14 cellular contexts compared by ENCODE assay signal in the genomic region with DNA sequence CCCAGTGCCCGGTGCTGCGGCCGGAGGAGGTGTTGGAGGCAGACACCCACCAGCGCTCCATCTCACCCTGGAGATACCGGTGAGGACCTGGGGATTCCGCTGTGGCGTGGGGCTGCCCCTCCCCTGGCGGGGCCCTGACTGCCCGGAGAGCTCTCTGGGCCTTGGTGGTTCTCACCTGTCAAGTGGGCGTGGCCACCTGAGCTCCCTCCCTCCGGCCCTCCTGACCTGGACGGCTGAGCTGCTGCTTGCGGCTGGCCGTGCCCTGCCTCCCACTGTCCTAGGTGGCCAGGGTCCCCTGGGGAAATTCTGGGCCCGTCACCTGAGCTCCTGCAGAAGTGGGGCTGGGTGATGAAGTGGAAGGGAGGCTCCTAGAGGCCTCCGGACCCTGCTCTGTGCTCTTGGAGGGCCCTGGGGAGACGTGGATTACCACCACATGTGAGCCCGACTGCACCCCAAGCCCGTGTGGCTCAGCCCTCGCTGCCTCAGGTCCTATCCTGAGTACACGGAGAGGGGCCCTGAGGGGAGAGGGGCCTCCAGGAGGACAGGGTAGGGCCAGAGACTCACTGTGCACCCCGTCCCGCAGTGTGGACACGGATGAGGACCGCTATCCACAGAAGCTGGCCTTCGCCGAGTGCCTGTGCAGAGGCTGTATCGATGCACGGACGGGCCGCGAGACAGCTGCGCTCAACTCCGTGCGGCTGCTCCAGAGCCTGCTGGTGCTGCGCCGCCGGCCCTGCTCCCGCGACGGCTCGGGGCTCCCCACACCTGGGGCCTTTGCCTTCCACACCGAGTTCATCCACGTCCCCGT. TPM values are rescaled to one million over a fixed set of nuclear protein-coding genes. Genes with fewer than 3 reads are reported as not detected.
DNase-seq lines count a peak whose midpoint lies in the region; ATAC-seq and TF ChIP-seq lines count a peak whose summit lies in the region.
"Had no signal": no experiment of that assay in that cellular context is flagged by ENCODE, and none has a peak within 500 bp of the region (broad histone marks: within the 10 kb centered on the region; RNA-seq: fewer than 3 reads in every experiment).

No MANE protein-coding gene starts in this region.

- H3K4me3 ChIP-seq in upper lobe of right lung = no peak overlapping the region
- H3K4me3 ChIP-seq: prostate gland had no signal

- H3K4me1 ChIP-seq in upper lobe of right lung (peaks cover 10% of the 10 kb centered on the region), foreskin keratinocyte (no peaks in the 10 kb centered on the region)
- H3K4me1 ChIP-seq: prostate gland had no signal

- TF ChIP-seq CTCF in upper lobe of right lung (IDR thresholded peaks at IDR 0.05) (no peak), foreskin keratinocyte (conservative IDR thresholded peaks at IDR 0.05) (no peak)

- H3K27ac ChIP-seq in upper lobe of right lung (no peak overlapping the region), foreskin keratinocyte (no peak overlapping the region)
- H3K27ac ChIP-seq: prostate gland had no signal

- H3K27me3 Mint-ChIP-seq in stimulated activated naive CD8-positive, alpha-beta T cell treated with anti-CD3 and anti-CD28 coated beads, Interleukin-15, amount 100 ng/mL, for 72 hours = peaks cover 57% of the 10 kb centered on the region

- H3K9me3 Mint-ChIP-seq in stimulated activated naive CD8-positive, alpha-beta T cell treated with anti-CD3 and anti-CD28 coated beads, Interleukin-15, amount 100 ng/mL, for 72 hours = peaks cover 0 to 10% of the 10 kb centered on the region in 2 donors

- H3K4me3 Mint-ChIP-seq in stimulated activated naive CD8-positive, alpha-beta T cell treated with anti-CD3 and anti-CD28 coated beads, Interleukin-15, amount 100 ng/mL, for 72 hours = no peak overlapping the region

- no peaks in the 10 kb centered on the region for H3K9me3 ChIP-seq in upper lobe of right lung
- H3K9me3 ChIP-seq: prostate gland had no signal

- peak; percentile 1 for ATAC-seq in stimulated activated naive CD8-positive, alpha-beta T cell treated with anti-CD3 and anti-CD28 coated beads, Interleukin-15, amount 100 ng/mL, for 72 hours
- ATAC-seq in stimulated activated naive CD8-positive, alpha-beta T cell treated with anti-CD3 and anti-CD28 coated beads, Interleukin-15, Interleukin-2, amounts not matched to agents 100 U/mL and 50 U/mL, for 24 hours = no peak
- ATAC-seq in upper lobe of right lung (peak; percentile 21), foreskin keratinocyte (no peak)

- H3K36me3 ChIP-seq in upper lobe of right lung = no peaks in the 10 kb centered on the region
- H3K36me3 ChIP-seq: prostate gland had no signal

- intact Hi-C loops in upper lobe of right lung (cut with DNase I) = no loop called here

- DNase-seq in stimulated activated naive CD8-positive, alpha-beta T cell treated with anti-CD3 and anti-CD28 coated beads, Interleukin-15, amount 100 ng/mL, for 72 hours = no peak
- DNase-seq in stimulated activated naive CD8-positive, alpha-beta T cell treated with anti-CD3 and anti-CD28 coated beads, Interleukin-15, Interleukin-2, amounts not matched to agents 100 U/mL and 50 U/mL, for 24 hours = no peak
- DNase-seq in RPMI8226 = peak; percentile 74
- DNase-seq in islet precursor cell = peak; percentile 86
- peak; percentile 85 for DNase-seq in upper lobe of right lung
- DNase-seq in NOMO-1 treated with DMSO at 0.1 percent for 48 hours (lab: John Stamatoyannopoulos, UW; ENCODE audit: unreplicated experiment) = no peak
- DNase-seq in NCI-H1436 (lab: John Stamatoyannopoulos, UW) = no peak
- DNase-seq in foreskin keratinocyte = no peak
- DNase-seq: activated CD8-positive, alpha-beta memory T cell treated with anti-CD3 and anti-CD28 coated beads, Interleukin-2, amount 50 U/mL, for 48 hours; CD4-positive, CD25-positive, alpha-beta regulatory T cell; erythroblast had no signal

- H3K4me1 Mint-ChIP-seq in stimulated activated naive CD8-positive, alpha-beta T cell treated with anti-CD3 and anti-CD28 coated beads, Interleukin-15, amount 100 ng/mL, for 72 hours = peaks cover 83% of the 10 kb centered on the region

- H3K27me3 ChIP-seq in upper lobe of right lung (peaks cover 25% of the 10 kb centered on the region), foreskin keratinocyte (peaks cover 63% of the 10 kb centered on the region)

- H3K27ac Mint-ChIP-seq in stimulated activated naive CD8-positive, alpha-beta T cell treated with anti-CD3 and anti-CD28 coated beads, Interleukin-15, amount 100 ng/mL, for 72 hours = no peak overlapping the region
- H3K27ac Mint-ChIP-seq: CD4-positive, CD25-positive, alpha-beta regulatory T cell had no signal

RNA-seq across cellular contexts. Expression of a gene that starts 1.1 kb away (rescaled TPM):
- not detected for total RNA-seq in upper lobe of right lung
- not detected in 2 replicates for total RNA-seq in foreskin keratinocyte
- not detected in 2 replicates for polyA plus RNA-seq in foreskin keratinocyte
- total RNA-seq: NCI-H460; T-helper 1 cell treated with Interleukin-12 subunit alpha and Interleukin-12 subunit beta and Interleukin-4 antibody, amounts not matched to agents 30 ng/mL and 1 ng/mL, for 36 hours had no signal
- polyA plus RNA-seq: CD4-positive, CD25-positive, alpha-beta regulatory T cell had no signal

RNA-seq across cellular contexts. Expression of a gene that starts 11.4 kb away (rescaled TPM):
- 257 TPM for total RNA-seq in upper lobe of right lung
- 19.1 and 28.2 TPM in 2 replicates for total RNA-seq in foreskin keratinocyte
- polyA plus RNA-seq in foreskin keratinocyte = 26.0 and 37.7 TPM in 2 replicates

RNA-seq across cellular contexts. Expression of a gene that starts 23.5 kb away (rescaled TPM):
- total RNA-seq in upper lobe of right lung (104 TPM), foreskin keratinocyte (240 and 305 TPM in 2 replicates)
- polyA plus RNA-seq in foreskin keratinocyte = 317 and 391 TPM in 2 replicates

RNA-seq across cellular contexts. Expression of a gene that starts 46.9 kb away (rescaled TPM):
- total RNA-seq in upper lobe of right lung (7.0 TPM), foreskin keratinocyte (not detected in 2 replicates)
- polyA plus RNA-seq in foreskin keratinocyte = 0.06 and 0.09 TPM in 2 replicates
- total RNA-seq: NCI-H460 had no signal

Comparison
In these comparisons a context has a peak if more than half of its experiments do, and no peak if none do; other contexts are left out.
1. ATAC-seq: peak in stimulated activated naive CD8-positive, alpha-beta T cell treated with anti-CD3 and anti-CD28 coated beads, Interleukin-15, amount 100 ng/mL, for 72 hours (single experiment) and upper lobe of right lung (single experiment); none in stimulated activated naive CD8-positive, alpha-beta T cell treated with anti-CD3 and anti-CD28 coated beads, Interleukin-15, Interleukin-2, amounts not matched to agents 100 U/mL and 50 U/mL, for 24 hours (single experiment) and foreskin keratinocyte (single experiment).
2. DNase-seq: peak in RPMI8226 (single experiment), islet precursor cell (single experiment) and upper lobe of right lung (single experiment); none in stimulated activated naive CD8-positive, alpha-beta T cell treated with anti-CD3 and anti-CD28 coated beads, Interleukin-15, amount 100 ng/mL, for 72 hours (0 of 2), stimulated activated naive CD8-positive, alpha-beta T cell treated with anti-CD3 and anti-CD28 coated beads, Interleukin-15, Interleukin-2, amounts not matched to agents 100 U/mL and 50 U/mL, for 24 hours (single experiment), NOMO-1 treated with DMSO at 0.1 percent for 48 hours (single experiment), NCI-H1436 (single experiment) and foreskin keratinocyte (0 of 2).